ENCODE assay signal across 1 cellular context in the genomic region with DNA sequence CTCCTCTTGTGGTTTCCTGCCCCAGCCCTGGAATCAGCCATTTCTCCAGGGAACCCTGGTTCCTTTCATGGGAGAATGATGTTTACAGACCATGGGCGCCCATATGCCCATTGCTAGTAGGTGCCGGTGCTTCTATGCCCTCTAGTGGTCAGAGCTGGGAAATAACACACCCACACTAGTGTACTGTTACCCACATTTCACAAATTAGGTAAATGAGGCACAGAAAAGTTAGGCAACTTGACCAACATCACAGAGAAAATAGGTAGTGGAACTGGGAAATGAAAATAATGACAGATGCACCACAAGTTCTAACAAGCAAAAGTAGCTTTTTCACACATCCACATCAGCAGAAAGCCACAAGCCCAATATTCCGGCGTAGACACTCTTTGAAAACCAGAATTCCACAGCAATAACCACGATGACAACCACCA.
TF ChIP-seq lines count a peak whose summit lies in the region.

No MANE protein-coding gene starts in this region.

TF ChIP-seq in GM23338, 12 proteins besides CTCF, POLR2A, EP300 and RAD21 (continued from another document):
- TF ChIP-seq ZNF462 (CRISPR knock-in tag; IDR thresholded peaks at IDR 0.05) (no peak), ETS1 (IDR thresholded peaks at IDR 0.05) (no peak), JUNB (IDR thresholded peaks at IDR 0.05; ENCODE audit: unreplicated experiment) (no peak), EZH2 (IDR thresholded peaks at IDR 0.05; ENCODE audit: low read depth, unreplicated experiment) (no peak)
TF ChIP-seq in GM23338: peak in this region for 0.
